1 cellular context compared by ENCODE assay signal in genomic region chr9:92138157-92138959, GRCh38.
TF ChIP-seq lines count a peak whose summit lies in the region.

No MANE protein-coding gene starts in this region.

TF ChIP-seq in HepG2, 621 proteins besides CTCF, POLR2A, EP300 and RAD21 (continued from another document):
- TF ChIP-seq, protein P1, sequence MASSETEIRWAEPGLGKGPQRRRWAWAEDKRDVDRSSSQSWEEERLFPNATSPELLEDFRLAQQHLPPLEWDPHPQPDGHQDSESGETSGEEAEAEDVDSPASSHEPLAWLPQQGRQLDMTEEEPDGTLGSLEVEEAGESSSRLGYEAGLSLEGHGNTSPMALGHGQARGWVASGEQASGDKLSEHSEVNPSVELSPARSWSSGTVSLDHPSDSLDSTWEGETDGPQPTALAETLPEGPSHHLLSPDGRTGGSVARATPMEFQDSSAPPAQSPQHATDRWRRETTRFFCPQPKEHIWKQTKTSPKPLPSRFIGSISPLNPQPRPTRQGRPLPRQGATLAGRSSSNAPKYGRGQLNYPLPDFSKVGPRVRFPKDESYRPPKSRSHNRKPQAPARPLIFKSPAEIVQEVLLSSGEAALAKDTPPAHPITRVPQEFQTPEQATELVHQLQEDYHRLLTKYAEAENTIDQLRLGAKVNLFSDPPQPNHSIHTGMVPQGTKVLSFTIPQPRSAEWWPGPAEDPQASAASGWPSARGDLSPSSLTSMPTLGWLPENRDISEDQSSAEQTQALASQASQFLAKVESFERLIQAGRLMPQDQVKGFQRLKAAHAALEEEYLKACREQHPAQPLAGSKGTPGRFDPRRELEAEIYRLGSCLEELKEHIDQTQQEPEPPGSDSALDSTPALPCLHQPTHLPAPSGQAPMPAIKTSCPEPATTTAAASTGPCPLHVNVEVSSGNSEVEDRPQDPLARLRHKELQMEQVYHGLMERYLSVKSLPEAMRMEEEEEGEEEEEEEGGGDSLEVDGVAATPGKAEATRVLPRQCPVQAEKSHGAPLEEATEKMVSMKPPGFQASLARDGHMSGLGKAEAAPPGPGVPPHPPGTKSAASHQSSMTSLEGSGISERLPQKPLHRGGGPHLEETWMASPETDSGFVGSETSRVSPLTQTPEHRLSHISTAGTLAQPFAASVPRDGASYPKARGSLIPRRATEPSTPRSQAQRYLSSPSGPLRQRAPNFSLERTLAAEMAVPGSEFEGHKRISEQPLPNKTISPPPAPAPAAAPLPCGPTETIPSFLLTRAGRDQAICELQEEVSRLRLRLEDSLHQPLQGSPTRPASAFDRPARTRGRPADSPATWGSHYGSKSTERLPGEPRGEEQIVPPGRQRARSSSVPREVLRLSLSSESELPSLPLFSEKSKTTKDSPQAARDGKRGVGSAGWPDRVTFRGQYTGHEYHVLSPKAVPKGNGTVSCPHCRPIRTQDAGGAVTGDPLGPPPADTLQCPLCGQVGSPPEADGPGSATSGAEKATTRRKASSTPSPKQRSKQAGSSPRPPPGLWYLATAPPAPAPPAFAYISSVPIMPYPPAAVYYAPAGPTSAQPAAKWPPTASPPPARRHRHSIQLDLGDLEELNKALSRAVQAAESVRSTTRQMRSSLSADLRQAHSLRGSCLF (CRISPR knock-in tag; IDR thresholded peaks at IDR 0.05; ENCODE audit: borderline replicate concordance) = no peak
- peak; percentile 32; the same call in 1 of the 2 replicates for TF ChIP-seq ZNF770 (CRISPR knock-in tag; IDR thresholded peaks at IDR 0.05)
- no peak for TF ChIP-seq ATAD3A (CRISPR knock-in tag; IDR thresholded peaks at IDR 0.05)
- TF ChIP-seq ZNF274 (CRISPR knock-in tag; IDR thresholded peaks at IDR 0.05) = peak; percentile 52
- peak; percentile 19; the same call in 1 of the 2 replicates for TF ChIP-seq ZNF33B (CRISPR knock-in tag; IDR thresholded peaks at IDR 0.05)
- TF ChIP-seq ZNF296 (CRISPR knock-in tag; conservative IDR thresholded peaks at IDR 0.05) = no peak
- TF ChIP-seq, protein P2, sequence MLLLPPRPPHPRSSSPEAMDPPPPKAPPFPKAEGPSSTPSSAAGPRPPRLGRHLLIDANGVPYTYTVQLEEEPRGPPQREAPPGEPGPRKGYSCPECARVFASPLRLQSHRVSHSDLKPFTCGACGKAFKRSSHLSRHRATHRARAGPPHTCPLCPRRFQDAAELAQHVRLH (CRISPR knock-in tag; IDR thresholded peaks at IDR 0.05; ENCODE audit: borderline replicate concordance, low read depth) = peak; percentile 13; the same call in 1 of the 2 replicates
- TF ChIP-seq SSRP1 (CRISPR knock-in tag; IDR thresholded peaks at IDR 0.05) = no peak
- peak; percentile 22; the same call in 1 of the 2 replicates for TF ChIP-seq ARNT2 (CRISPR knock-in tag; IDR thresholded peaks at IDR 0.05; ENCODE audit: low read depth)
- no peak for TF ChIP-seq SRSF9 (IDR thresholded peaks at IDR 0.05; ENCODE audit: borderline replicate concordance, insufficient read depth, low read depth, low read length, poor library complexity, severe bottlenecking)
- TF ChIP-seq ZNF766 (CRISPR knock-in tag; IDR thresholded peaks at IDR 0.05; ENCODE audit: borderline replicate concordance) = no peak
- TF ChIP-seq, protein P3, sequence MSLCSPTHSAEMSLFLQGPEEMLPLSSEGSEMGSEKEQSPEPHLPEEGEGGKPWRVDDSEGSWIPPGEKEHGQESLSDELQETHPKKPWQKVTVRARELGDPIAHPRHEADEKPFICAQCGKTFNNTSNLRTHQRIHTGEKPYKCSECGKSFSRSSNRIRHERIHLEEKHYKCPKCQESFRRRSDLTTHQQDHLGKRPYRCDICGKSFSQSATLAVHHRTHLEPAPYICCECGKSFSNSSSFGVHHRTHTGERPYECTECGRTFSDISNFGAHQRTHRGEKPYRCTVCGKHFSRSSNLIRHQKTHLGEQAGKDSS (CRISPR knock-in tag; IDR thresholded peaks at IDR 0.05; ENCODE audit: borderline replicate concordance, low read depth) = peak; percentile 52; the same call in 1 of the 2 replicates
- TF ChIP-seq, protein P4, sequence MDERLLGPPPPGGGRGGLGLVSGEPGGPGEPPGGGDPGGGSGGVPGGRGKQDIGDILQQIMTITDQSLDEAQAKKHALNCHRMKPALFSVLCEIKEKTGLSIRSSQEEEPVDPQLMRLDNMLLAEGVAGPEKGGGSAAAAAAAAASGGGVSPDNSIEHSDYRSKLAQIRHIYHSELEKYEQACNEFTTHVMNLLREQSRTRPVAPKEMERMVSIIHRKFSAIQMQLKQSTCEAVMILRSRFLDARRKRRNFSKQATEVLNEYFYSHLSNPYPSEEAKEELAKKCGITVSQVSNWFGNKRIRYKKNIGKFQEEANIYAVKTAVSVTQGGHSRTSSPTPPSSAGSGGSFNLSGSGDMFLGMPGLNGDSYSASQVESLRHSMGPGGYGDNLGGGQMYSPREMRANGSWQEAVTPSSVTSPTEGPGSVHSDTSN (CRISPR knock-in tag; IDR thresholded peaks at IDR 0.05) = no peak
- 0 out of 2 replicates have a peak, but pooled peaks have one; percentile 33 for TF ChIP-seq SP4 (CRISPR knock-in tag; IDR thresholded peaks at IDR 0.05)
- no peak for TF ChIP-seq PHF5A (CRISPR knock-in tag; IDR thresholded peaks at IDR 0.05; ENCODE audit: low read depth, unreplicated experiment)
- TF ChIP-seq, protein P5, sequence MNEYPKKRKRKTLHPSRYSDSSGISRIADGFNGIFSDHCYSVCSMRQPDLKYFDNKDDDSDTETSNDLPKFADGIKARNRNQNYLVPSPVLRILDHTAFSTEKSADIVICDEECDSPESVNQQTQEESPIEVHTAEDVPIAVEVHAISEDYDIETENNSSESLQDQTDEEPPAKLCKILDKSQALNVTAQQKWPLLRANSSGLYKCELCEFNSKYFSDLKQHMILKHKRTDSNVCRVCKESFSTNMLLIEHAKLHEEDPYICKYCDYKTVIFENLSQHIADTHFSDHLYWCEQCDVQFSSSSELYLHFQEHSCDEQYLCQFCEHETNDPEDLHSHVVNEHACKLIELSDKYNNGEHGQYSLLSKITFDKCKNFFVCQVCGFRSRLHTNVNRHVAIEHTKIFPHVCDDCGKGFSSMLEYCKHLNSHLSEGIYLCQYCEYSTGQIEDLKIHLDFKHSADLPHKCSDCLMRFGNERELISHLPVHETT (CRISPR knock-in tag; conservative IDR thresholded peaks at IDR 0.05) = no peak
- TF ChIP-seq ISL2 (CRISPR knock-in tag; IDR thresholded peaks at IDR 0.05) = 0 out of 2 replicates have a peak, but pooled peaks have one; percentile 10
- no peak for TF ChIP-seq NFE2 (CRISPR knock-in tag; IDR thresholded peaks at IDR 0.05)
- TF ChIP-seq, protein P6, sequence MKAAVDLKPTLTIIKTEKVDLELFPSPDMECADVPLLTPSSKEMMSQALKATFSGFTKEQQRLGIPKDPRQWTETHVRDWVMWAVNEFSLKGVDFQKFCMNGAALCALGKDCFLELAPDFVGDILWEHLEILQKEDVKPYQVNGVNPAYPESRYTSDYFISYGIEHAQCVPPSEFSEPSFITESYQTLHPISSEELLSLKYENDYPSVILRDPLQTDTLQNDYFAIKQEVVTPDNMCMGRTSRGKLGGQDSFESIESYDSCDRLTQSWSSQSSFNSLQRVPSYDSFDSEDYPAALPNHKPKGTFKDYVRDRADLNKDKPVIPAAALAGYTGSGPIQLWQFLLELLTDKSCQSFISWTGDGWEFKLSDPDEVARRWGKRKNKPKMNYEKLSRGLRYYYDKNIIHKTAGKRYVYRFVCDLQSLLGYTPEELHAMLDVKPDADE (CRISPR knock-in tag; IDR thresholded peaks at IDR 0.05) = no peak
- TF ChIP-seq MXD3 (CRISPR knock-in tag; IDR thresholded peaks at IDR 0.05) = peak; percentile 73; the same call in 1 of the 2 replicates
- TF ChIP-seq, protein P7, sequence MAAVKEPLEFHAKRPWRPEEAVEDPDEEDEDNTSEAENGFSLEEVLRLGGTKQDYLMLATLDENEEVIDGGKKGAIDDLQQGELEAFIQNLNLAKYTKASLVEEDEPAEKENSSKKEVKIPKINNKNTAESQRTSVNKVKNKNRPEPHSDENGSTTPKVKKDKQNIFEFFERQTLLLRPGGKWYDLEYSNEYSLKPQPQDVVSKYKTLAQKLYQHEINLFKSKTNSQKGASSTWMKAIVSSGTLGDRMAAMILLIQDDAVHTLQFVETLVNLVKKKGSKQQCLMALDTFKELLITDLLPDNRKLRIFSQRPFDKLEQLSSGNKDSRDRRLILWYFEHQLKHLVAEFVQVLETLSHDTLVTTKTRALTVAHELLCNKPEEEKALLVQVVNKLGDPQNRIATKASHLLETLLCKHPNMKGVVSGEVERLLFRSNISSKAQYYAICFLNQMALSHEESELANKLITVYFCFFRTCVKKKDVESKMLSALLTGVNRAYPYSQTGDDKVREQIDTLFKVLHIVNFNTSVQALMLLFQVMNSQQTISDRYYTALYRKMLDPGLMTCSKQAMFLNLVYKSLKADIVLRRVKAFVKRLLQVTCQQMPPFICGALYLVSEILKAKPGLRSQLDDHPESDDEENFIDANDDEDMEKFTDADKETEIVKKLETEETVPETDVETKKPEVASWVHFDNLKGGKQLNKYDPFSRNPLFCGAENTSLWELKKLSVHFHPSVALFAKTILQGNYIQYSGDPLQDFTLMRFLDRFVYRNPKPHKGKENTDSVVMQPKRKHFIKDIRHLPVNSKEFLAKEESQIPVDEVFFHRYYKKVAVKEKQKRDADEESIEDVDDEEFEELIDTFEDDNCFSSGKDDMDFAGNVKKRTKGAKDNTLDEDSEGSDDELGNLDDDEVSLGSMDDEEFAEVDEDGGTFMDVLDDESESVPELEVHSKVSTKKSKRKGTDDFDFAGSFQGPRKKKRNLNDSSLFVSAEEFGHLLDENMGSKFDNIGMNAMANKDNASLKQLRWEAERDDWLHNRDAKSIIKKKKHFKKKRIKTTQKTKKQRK (IDR thresholded peaks at IDR 0.05; ENCODE audit: low read length) = no peak
- TF ChIP-seq FOXC1 (CRISPR knock-in tag; IDR thresholded peaks at IDR 0.05; ENCODE audit: borderline replicate concordance) = 0 out of 2 replicates have a peak, but pooled peaks have one; percentile 32
- TF ChIP-seq KAT2B (IDR thresholded peaks at IDR 0.05; ENCODE audit: borderline replicate concordance, low read depth, low read length) = no peak
- no peak for TF ChIP-seq ZBTB49 (CRISPR knock-in tag; IDR thresholded peaks at IDR 0.05; ENCODE audit: borderline replicate concordance)
- TF ChIP-seq GABPB1 (CRISPR knock-in tag; IDR thresholded peaks at IDR 0.05) = peak; percentile 27; the same call in 1 of the 2 replicates
- TF ChIP-seq ZNF557 (CRISPR knock-in tag; IDR thresholded peaks at IDR 0.05) = peak; percentile 47; the same call in 1 of the 2 replicates
- TF ChIP-seq KDM3A (CRISPR knock-in tag; IDR thresholded peaks at IDR 0.05; ENCODE audit: low read depth) = 0 out of 2 replicates have a peak, but pooled peaks have one; percentile 52
- TF ChIP-seq ELF3 (CRISPR knock-in tag; IDR thresholded peaks at IDR 0.05) = 0 out of 2 replicates have a peak, but pooled peaks have one; percentile 9
